In genomic region chr10:35133586-35133985, GRCh38 we compare ENCODE assay signal across 18 cellular contexts. TPM values are rescaled to one million over a fixed set of nuclear protein-coding genes. Genes with fewer than 3 reads are reported as not detected.
DNase-seq lines count a peak whose midpoint lies in the region; ATAC-seq and TF ChIP-seq lines count a peak whose summit lies in the region.
"Had no signal": no experiment of that assay in that cellular context is flagged by ENCODE, and none has a peak within 500 bp of the region (broad histone marks: within the 10 kb centered on the region; RNA-seq: fewer than 3 reads in every experiment).

No MANE protein-coding gene starts in this region.

- H3K4me3 Mint-ChIP-seq in activated naive CD4-positive, alpha-beta T cell treated with anti-CD3 and anti-CD28 coated beads, Interleukin-2, amount 10 ng/mL, durations not matched to agents 7 days and 5 days = no peak overlapping the region
- peak overlapping the region; percentile 14 for H3K4me3 Mint-ChIP-seq in T-helper 1 cell treated with Interleukin-12 subunit alpha and Interleukin-12 subunit beta and Interleukin-4 antibody, amounts not matched to agents 30 μg/mL and 1 μg/mL, for 36 hours
- peak overlapping the region; percentile 23 for H3K4me3 Mint-ChIP-seq in activated naive CD8-positive, alpha-beta T cell treated with anti-CD3 and anti-CD28 coated beads, Interleukin-2, amount 10 ng/mL, durations not matched to agents 7 days and 5 days
- H3K4me3 Mint-ChIP-seq in type B pancreatic cell = no peak overlapping the region
- H3K4me3 Mint-ChIP-seq: CD8-positive, alpha-beta T cell had no signal

- H3K27ac Mint-ChIP-seq in activated naive CD4-positive, alpha-beta T cell treated with anti-CD3 and anti-CD28 coated beads, Interleukin-2, amount 10 ng/mL, durations not matched to agents 7 days and 5 days = peak overlapping the region; percentile 60
- H3K27ac Mint-ChIP-seq in T-helper 1 cell treated with Interleukin-12 subunit alpha and Interleukin-12 subunit beta and Interleukin-4 antibody, amounts not matched to agents 30 μg/mL and 1 μg/mL, for 36 hours = peak overlapping the region; percentile 88
- peak overlapping the region; percentile 89 for H3K27ac Mint-ChIP-seq in activated naive CD8-positive, alpha-beta T cell treated with anti-CD3 and anti-CD28 coated beads, Interleukin-2, amount 10 ng/mL, durations not matched to agents 7 days and 5 days
- H3K27ac Mint-ChIP-seq in type B pancreatic cell = no peak overlapping the region

- no peak for DNase-seq in activated naive CD4-positive, alpha-beta T cell treated with anti-CD3 and anti-CD28 coated beads, Interleukin-2, amount 10 ng/mL, durations not matched to agents 7 days and 5 days
- no peak for DNase-seq in activated naive CD4-positive, alpha-beta T cell treated with Interleukin-2 at 50 U/mL for 16 hours
- DNase-seq in activated naive CD8-positive, alpha-beta T cell treated with anti-CD3 and anti-CD28 coated beads, Interleukin-2, amount 10 ng/mL, durations not matched to agents 7 days and 5 days = no peak
- no peak for DNase-seq in stimulated activated naive CD8-positive, alpha-beta T cell treated with anti-CD3 and anti-CD28 coated beads, Interleukin-15, Interleukin-2, amounts not matched to agents 100 U/mL and 50 U/mL, for 24 hours
- DNase-seq in RPMI8226 (no peak), NCI-H2029 (lab: John Stamatoyannopoulos, UW) (no peak), type B pancreatic cell (ENCODE audit: extremely low spot score, unreplicated experiment) (no peak)
- DNase-seq: activated CD4-positive, CD25-positive, alpha-beta regulatory T cell; adrenal gland; CD8-positive, alpha-beta T cell; H7; left cardiac atrium; mesenchymal stem cell; NCI-H1105; NCI-H2107; Peyer's patch; thyroid gland had no signal

- CTCF ChIA-PET in activated naive CD4-positive, alpha-beta T cell treated with anti-CD3 and anti-CD28 coated beads, Interleukin-2, amount 10 ng/mL, durations not matched to agents 7 days and 5 days (lab: Charles Lee) = interaction anchor here (5.4 kb wide), 1 partner anchor 62 kb away, joined by 36 read pairs; no protein-coding TSS in a partner anchor

- peaks cover 71% of the 10 kb centered on the region for H3K4me1 Mint-ChIP-seq in activated naive CD4-positive, alpha-beta T cell treated with anti-CD3 and anti-CD28 coated beads, Interleukin-2, amount 10 ng/mL, durations not matched to agents 7 days and 5 days
- peaks cover 51% of the 10 kb centered on the region for H3K4me1 Mint-ChIP-seq in T-helper 1 cell treated with Interleukin-12 subunit alpha and Interleukin-12 subunit beta and Interleukin-4 antibody, amounts not matched to agents 30 μg/mL and 1 μg/mL, for 36 hours (ENCODE audit: low read depth)
- H3K4me1 Mint-ChIP-seq in activated naive CD8-positive, alpha-beta T cell treated with anti-CD3 and anti-CD28 coated beads, Interleukin-2, amount 10 ng/mL, durations not matched to agents 7 days and 5 days = peaks cover 57% of the 10 kb centered on the region
- H3K4me1 Mint-ChIP-seq in type B pancreatic cell (ENCODE audit: unreplicated experiment) = peaks cover 20% of the 10 kb centered on the region

- H3K27me3 Mint-ChIP-seq in activated naive CD4-positive, alpha-beta T cell treated with anti-CD3 and anti-CD28 coated beads, Interleukin-2, amount 10 ng/mL, durations not matched to agents 7 days and 5 days = no peaks in the 10 kb centered on the region
- H3K27me3 Mint-ChIP-seq in T-helper 1 cell treated with Interleukin-12 subunit alpha and Interleukin-12 subunit beta and Interleukin-4 antibody, amounts not matched to agents 30 μg/mL and 1 μg/mL, for 36 hours (ENCODE audit: low read depth) = no peaks in the 10 kb centered on the region
- no peaks in the 10 kb centered on the region for H3K27me3 Mint-ChIP-seq in activated naive CD8-positive, alpha-beta T cell treated with anti-CD3 and anti-CD28 coated beads, Interleukin-2, amount 10 ng/mL, durations not matched to agents 7 days and 5 days
- H3K27me3 Mint-ChIP-seq in type B pancreatic cell = no peaks in the 10 kb centered on the region

- no peak for ATAC-seq in activated naive CD8-positive, alpha-beta T cell treated with anti-CD3 and anti-CD28 coated beads, Interleukin-2, amount 10 ng/mL, durations not matched to agents 7 days and 5 days (ENCODE audit: low read depth)
- ATAC-seq in stimulated activated naive CD8-positive, alpha-beta T cell treated with anti-CD3 and anti-CD28 coated beads, Interleukin-15, Interleukin-2, amounts not matched to agents 100 U/mL and 50 U/mL, for 24 hours = peak; percentile 45
- ATAC-seq: CD8-positive, alpha-beta T cell; left cardiac atrium had no signal

- POLR2A ChIA-PET in activated naive CD8-positive, alpha-beta T cell treated with anti-CD3 and anti-CD28 coated beads, Interleukin-2, amount 10 ng/mL, durations not matched to agents 7 days and 5 days (lab: Charles Lee) = interaction anchor here (1.3 to 9.3 kb wide), 4 partner anchors 10 to 79 kb away, joined by 3 to 155 read pairs (median 10); no protein-coding TSS in a partner anchor

- TF ChIP-seq CTCF in type B pancreatic cell (conservative IDR thresholded peaks at IDR 0.05) = no peak

- no peaks in the 10 kb centered on the region for H3K9me3 Mint-ChIP-seq in activated naive CD4-positive, alpha-beta T cell treated with anti-CD3 and anti-CD28 coated beads, Interleukin-2, amount 10 ng/mL, durations not matched to agents 7 days and 5 days
- no peaks in the 10 kb centered on the region for H3K9me3 Mint-ChIP-seq in T-helper 1 cell treated with Interleukin-12 subunit alpha and Interleukin-12 subunit beta and Interleukin-4 antibody, amounts not matched to agents 30 μg/mL and 1 μg/mL, for 36 hours
- H3K9me3 Mint-ChIP-seq in activated naive CD8-positive, alpha-beta T cell treated with anti-CD3 and anti-CD28 coated beads, Interleukin-2, amount 10 ng/mL, durations not matched to agents 7 days and 5 days = no peaks in the 10 kb centered on the region
- no peaks in the 10 kb centered on the region for H3K9me3 Mint-ChIP-seq in type B pancreatic cell
- H3K9me3 Mint-ChIP-seq: CD8-positive, alpha-beta T cell had no signal

- H3K36me3 Mint-ChIP-seq in activated naive CD4-positive, alpha-beta T cell treated with anti-CD3 and anti-CD28 coated beads, Interleukin-2, amount 10 ng/mL, durations not matched to agents 7 days and 5 days = peaks cover 4% of the 10 kb centered on the region
- peaks cover 5% of the 10 kb centered on the region for H3K36me3 Mint-ChIP-seq in T-helper 1 cell treated with Interleukin-12 subunit alpha and Interleukin-12 subunit beta and Interleukin-4 antibody, amounts not matched to agents 30 μg/mL and 1 μg/mL, for 36 hours (ENCODE audit: low read depth)
- H3K36me3 Mint-ChIP-seq in activated naive CD8-positive, alpha-beta T cell treated with anti-CD3 and anti-CD28 coated beads, Interleukin-2, amount 10 ng/mL, durations not matched to agents 7 days and 5 days = peaks cover 7% of the 10 kb centered on the region
- no peaks in the 10 kb centered on the region for H3K36me3 Mint-ChIP-seq in type B pancreatic cell
- H3K36me3 Mint-ChIP-seq: CD8-positive, alpha-beta T cell had no signal

RNA-seq across cellular contexts. Expression of gene CREM, which starts 6.9 kb away (rescaled TPM):
- 10 to 100 TPM; 78.6 to 86.5 TPM for total RNA-seq in activated naive CD8-positive, alpha-beta T cell treated with anti-CD3 and anti-CD28 coated beads, Interleukin-2, amount 10 ng/mL, durations not matched to agents 7 days and 5 days
- 17.8 and 26.9 TPM in 2 replicates for total RNA-seq in type B pancreatic cell (ENCODE audit: low replicate concordance)

RNA-seq across cellular contexts. Expression of gene CUL2, which starts 43.4 kb away (rescaled TPM):
- 10 to 100 TPM; 35.4 to 37.1 TPM for total RNA-seq in activated naive CD8-positive, alpha-beta T cell treated with anti-CD3 and anti-CD28 coated beads, Interleukin-2, amount 10 ng/mL, durations not matched to agents 7 days and 5 days
- total RNA-seq in type B pancreatic cell (ENCODE audit: low replicate concordance) = 32.4 and 36.4 TPM in 2 replicates

Comparison
In these comparisons a context has a peak if more than half of its experiments do, and no peak if none do; other contexts are left out.
1. H3K4me3 Mint-ChIP-seq: peak in T-helper 1 cell treated with Interleukin-12 subunit alpha and Interleukin-12 subunit beta and Interleukin-4 antibody, amounts not matched to agents 30 μg/mL and 1 μg/mL, for 36 hours (single experiment) and activated naive CD8-positive, alpha-beta T cell treated with anti-CD3 and anti-CD28 coated beads, Interleukin-2, amount 10 ng/mL, durations not matched to agents 7 days and 5 days (single experiment); none in activated naive CD4-positive, alpha-beta T cell treated with anti-CD3 and anti-CD28 coated beads, Interleukin-2, amount 10 ng/mL, durations not matched to agents 7 days and 5 days (single experiment) and type B pancreatic cell (single experiment).